22 cellular contexts compared by ENCODE assay signal in the genomic region with DNA sequence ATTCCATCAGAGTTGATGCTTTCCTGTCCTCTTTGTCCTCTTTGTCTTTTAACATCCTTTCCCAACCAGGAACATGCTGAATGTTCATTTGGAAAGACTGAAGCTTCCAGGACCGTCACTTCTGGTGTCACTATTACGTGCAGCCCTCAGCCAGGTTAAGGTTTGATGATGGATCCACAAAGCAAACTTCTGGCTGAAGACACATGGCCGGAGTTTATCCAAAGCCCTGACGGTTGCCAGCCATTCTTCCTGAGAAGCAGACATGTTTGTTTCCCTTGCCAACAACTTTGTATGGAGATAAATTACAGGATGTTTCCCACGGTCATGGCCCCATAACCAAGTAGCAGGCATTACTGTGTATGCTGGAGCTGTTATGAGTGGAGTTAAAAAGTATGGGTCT.
DNase-seq lines count a peak whose midpoint lies in the region; ATAC-seq and TF ChIP-seq lines count a peak whose summit lies in the region.
"Had no signal": no experiment of that assay in that cellular context is flagged by ENCODE, and none has a peak within 500 bp of the region (broad histone marks: within the 10 kb centered on the region; RNA-seq: fewer than 3 reads in every experiment).

No MANE protein-coding gene starts in this region.

- H3K79me2 ChIP-seq in smooth muscle cell (ENCODE audit: low read depth), result no peaks in the 10 kb centered on the region

- DNase-seq in left ventricle myocardium inferior, result no peak
- no peak for DNase-seq in left ventricle myocardium superior
- peak; percentile 90 to 96 for DNase-seq in dermis microvascular lymphatic vessel endothelial cell (ENCODE audit: low read depth in 2 of 2)
- DNase-seq in lung microvascular endothelial cell (ENCODE audit: low read depth in 2 of 2), result peak; percentile 76 to 98
- DNase-seq in smooth muscle cell (lab: John Stamatoyannopoulos, UW; ENCODE audit: unreplicated experiment), result no peak
- no peak for DNase-seq in NCI-H524 treated with DMSO at 0.1 percent for 48 hours (lab: John Stamatoyannopoulos, UW)
- no peak for DNase-seq in activated CD4-positive, CD25-positive, alpha-beta regulatory T cell (lab: John Stamatoyannopoulos, UW)
- DNase-seq: 8988T; ACHN; AML-193; BE2C; CD4-positive, alpha-beta T cell; CD8-positive, alpha-beta memory T cell; DMS 273 treated with DMSO at 0.1 percent for 48 hours; DMS79; EL; GDM1; H9 had no signal

- no peaks in the 10 kb centered on the region for H3F3A ChIP-seq in smooth muscle cell (ENCODE audit: low read depth)

- H3K9me3 ChIP-seq in left ventricle myocardium inferior (replicated peaks), result no peaks in the 10 kb centered on the region
- H3K9me3 ChIP-seq in smooth muscle cell (replicated peaks; ENCODE audit: low read depth), result no peaks in the 10 kb centered on the region
- H3K9me3 ChIP-seq: A549; BE2C; BLaER1 treated with 17β-estradiol and CSF1 and Interleukin-3, amounts not matched to agents 10 nM and 100 nM had no signal

- no peak overlapping the region for H3K9ac ChIP-seq in smooth muscle cell (ENCODE audit: low read depth)
- H3K9ac ChIP-seq: BLaER1 treated with 17β-estradiol and CSF1 and Interleukin-3, amounts not matched to agents 10 nM and 100 nM had no signal

- H3K4me1 ChIP-seq in left ventricle myocardium inferior (peaks cover 65% of the 10 kb centered on the region), smooth muscle cell (ENCODE audit: low read depth) (no peaks in the 10 kb centered on the region)
- H3K4me1 ChIP-seq: A549; BE2C; BLaER1 treated with 17β-estradiol and CSF1 and Interleukin-3, amounts not matched to agents 10 nM and 100 nM had no signal

- peak overlapping the region; percentile 18 for H3K27ac ChIP-seq in left ventricle myocardium inferior (replicated peaks)
- H3K27ac ChIP-seq in smooth muscle cell (ENCODE audit: low read depth), result no peak overlapping the region
- H3K27ac ChIP-seq: BLaER1 treated with 17β-estradiol and CSF1 and Interleukin-3, amounts not matched to agents 10 nM and 100 nM had no signal

- H3K27me3 ChIP-seq in left ventricle myocardium inferior (ENCODE audit: low read depth) (no peaks in the 10 kb centered on the region), smooth muscle cell (ENCODE audit: low read depth) (no peaks in the 10 kb centered on the region)
- H3K27me3 ChIP-seq: BE2C; BLaER1 treated with 17β-estradiol and CSF1 and Interleukin-3, amounts not matched to agents 10 nM and 100 nM had no signal

- ATAC-seq in left ventricle myocardium superior, result no peak
- ATAC-seq: A549, GM23338, HCT116 had no signal

- WGBS in smooth muscle cell (ENCODE audit: low lambda C conversion rate), result 94% methylated on average over 5 of the region's 5 CpGs

- H3K4me2 ChIP-seq in smooth muscle cell, result no peak overlapping the region
- H3K4me2 ChIP-seq: A549; BLaER1 treated with 17β-estradiol and CSF1 and Interleukin-3, amounts not matched to agents 10 nM and 100 nM; GM23338 had no signal

- intact Hi-C loops in left ventricle myocardium inferior (cut with micrococcal nuclease) (no loop called here), left ventricle myocardium superior (cut with micrococcal nuclease) (no loop called here)

- no peak for TF ChIP-seq CTCF in left ventricle myocardium inferior (IDR thresholded peaks at IDR 0.05; ENCODE audit: borderline replicate concordance)
- no peak for TF ChIP-seq CTCF in smooth muscle cell (IDR thresholded peaks at IDR 0.05; ENCODE audit: borderline replicate concordance, insufficient read depth, poor library complexity, severe bottlenecking)

- H3K36me3 ChIP-seq in left ventricle myocardium inferior (no peaks in the 10 kb centered on the region), smooth muscle cell (ENCODE audit: low read depth) (no peaks in the 10 kb centered on the region)
- H3K36me3 ChIP-seq: BE2C; BLaER1 treated with 17β-estradiol and CSF1 and Interleukin-3, amounts not matched to agents 10 nM and 100 nM had no signal

- no peak overlapping the region for H2AFZ ChIP-seq in smooth muscle cell (ENCODE audit: low read depth)
- H2AFZ ChIP-seq: GM23338 had no signal

- H3K4me3 ChIP-seq in left ventricle myocardium inferior (no peak overlapping the region), smooth muscle cell (no peak overlapping the region)
- H3K4me3 ChIP-seq: A549; BLaER1 treated with 17β-estradiol and CSF1 and Interleukin-3, amounts not matched to agents 10 nM and 100 nM; GM23338 had no signal

- no peaks in the 10 kb centered on the region for H4K20me1 ChIP-seq in smooth muscle cell (ENCODE audit: low read depth)
- H4K20me1 ChIP-seq: BLaER1 treated with 17β-estradiol and CSF1 and Interleukin-3, amounts not matched to agents 10 nM and 100 nM had no signal

Comparison
In these comparisons a context has a peak if more than half of its experiments do, and no peak if none do; other contexts are left out.
1. DNase-seq: peak in dermis microvascular lymphatic vessel endothelial cell (2 of 2) and lung microvascular endothelial cell (2 of 2); none in left ventricle myocardium inferior (single experiment), left ventricle myocardium superior (single experiment), smooth muscle cell (single experiment), NCI-H524 treated with DMSO at 0.1 percent for 48 hours (single experiment) and activated CD4-positive, CD25-positive, alpha-beta regulatory T cell (0 of 4).